30 cellular contexts compared by ENCODE assay signal in the genomic region with DNA sequence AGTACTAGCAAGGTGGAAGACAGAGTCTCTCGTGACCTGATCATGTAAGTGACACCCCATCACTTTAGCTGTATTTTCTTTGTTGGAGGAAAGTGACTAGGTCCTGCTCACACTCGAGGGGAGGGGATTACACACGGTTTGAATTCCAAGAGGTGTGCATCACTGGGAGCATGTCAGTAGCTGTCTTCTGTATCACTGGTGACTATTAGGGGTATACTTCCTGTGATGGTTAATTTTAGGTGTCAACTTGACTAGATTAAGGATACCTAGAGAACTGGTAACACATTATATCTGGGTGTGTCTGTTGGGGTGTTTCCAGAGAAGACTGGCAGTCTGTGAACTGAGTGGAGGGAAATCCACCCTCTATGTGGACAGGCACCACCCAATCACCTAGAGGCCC. TPM values are rescaled to one million over a fixed set of nuclear protein-coding genes. Genes with fewer than 3 reads are reported as not detected.
"Had no signal": no experiment of that assay in that cellular context is flagged by ENCODE, and none has a peak within 500 bp of the region (broad histone marks: within the 10 kb centered on the region; RNA-seq: fewer than 3 reads in every experiment).

No MANE protein-coding gene starts in this region.

- H3K4me3 ChIP-seq: cardiac muscle cell, colonic mucosa, esophagus muscularis mucosa, gastroesophageal sphincter, heart right ventricle had no signal

- H3K27ac Mint-ChIP-seq: activated B cell treated with CpG ODN at 0.5 μM for 24 hours; activated CD8-positive, alpha-beta T cell treated with anti-CD3 and anti-CD28 coated beads for 36 hours; activated naive CD8-positive, alpha-beta T cell; activated T-helper 17 cell treated with anti-CD3 and anti-CD28 coated beads, Interleukin-2, amount 50 U/mL, for 72 hours had no signal

- H3K9me3 ChIP-seq: colonic mucosa, esophagus muscularis mucosa, gastroesophageal sphincter, heart right ventricle had no signal

- H3K27ac ChIP-seq: brain microvascular endothelial cell, cardiac muscle cell, colonic mucosa, esophagus muscularis mucosa, gastroesophageal sphincter, heart right ventricle, VCaP had no signal

- H3K9me3 Mint-ChIP-seq: activated B cell treated with CpG ODN at 0.5 μM for 24 hours; activated CD8-positive, alpha-beta T cell treated with anti-CD3 and anti-CD28 coated beads for 36 hours; activated T-cell treated with anti-CD3 and anti-CD28 coated beads, Interleukin-2, amount 50 U/mL, for 4 hours; activated T-helper 17 cell treated with anti-CD3 and anti-CD28 coated beads, Interleukin-2, amount 50 U/mL, for 72 hours had no signal

- FAIRE-seq: endometrium had no signal

- H3K27me3 ChIP-seq: brain microvascular endothelial cell had no signal

- ATAC-seq: activated CD4-positive, CD25-positive, alpha-beta regulatory T cell treated with anti-CD3 and anti-CD28 coated beads, Interleukin-2, amount 50 U/mL, for 24 hours; activated CD8-positive, alpha-beta T cell treated with anti-CD3 and anti-CD28 coated beads for 36 hours; activated T-cell treated with anti-CD3 and anti-CD28 coated beads, Interleukin-2, amount 50 U/mL, for 4 hours; activated T-helper 17 cell treated with anti-CD3 and anti-CD28 coated beads, Interleukin-2, amount 50 U/mL, for 72 hours; gastroesophageal sphincter; heart right ventricle had no signal

- H3K4me1 Mint-ChIP-seq: activated B cell treated with CpG ODN at 0.5 μM for 24 hours; activated T-helper 17 cell treated with anti-CD3 and anti-CD28 coated beads, Interleukin-2, amount 50 U/mL, for 72 hours had no signal

- DNase-seq: activated B cell treated with CpG ODN at 0.5 μM for 24 hours; activated CD4-positive, alpha-beta T cell treated with anti-CD3 and anti-CD28 coated beads for 48 hours; activated CD4-positive, alpha-beta T cell treated with anti-CD3 and anti-CD28 coated beads, Interleukin-2, amount 50 U/mL, for 1 hour; activated CD4-positive, alpha-beta T cell treated with anti-CD3 and anti-CD28 coated beads, Interleukin-2, amount 50 U/mL, for 48 hours; activated CD8-positive, alpha-beta memory T cell treated with anti-CD3 and anti-CD28 coated beads for 24 hours; activated CD8-positive, alpha-beta T cell treated with anti-CD3 and anti-CD28 coated beads for 36 hours; activated effector memory CD4-positive, alpha-beta T cell treated with Interleukin-2 at 50 U/mL for 16 hours; activated gamma-delta T cell treated with Interleukin-2 at 50 U/mL for 16 hours; activated naive CD4-positive, alpha-beta T cell treated with anti-CD3 and anti-CD28 coated beads, Interleukin-2, amount 50 U/mL, for 16 hours; activated naive CD4-positive, alpha-beta T cell treated with Interleukin-2 at 50 U/mL for 16 hours; activated T-cell treated with anti-CD3 and anti-CD28 coated beads, Interleukin-2, amount 50 U/mL, for 4 hours; amniotic stem cell; anterior cingulate cortex; brain microvascular endothelial cell; central memory CD4-positive, alpha-beta T cell; cerebellar nuclear complex; colonic mucosa; effector CD8-positive, alpha-beta T cell; erythroblast; foreskin melanocyte; heart right ventricle; T-helper 2 cell had no signal

- H3K36me3 ChIP-seq: brain microvascular endothelial cell, cardiac muscle cell, colonic mucosa, esophagus muscularis mucosa, gastroesophageal sphincter, heart right ventricle had no signal

- H3K4me3 Mint-ChIP-seq: activated B cell treated with CpG ODN at 0.5 μM for 24 hours; activated CD8-positive, alpha-beta T cell treated with anti-CD3 and anti-CD28 coated beads for 36 hours; activated naive CD8-positive, alpha-beta T cell; activated T-cell treated with anti-CD3 and anti-CD28 coated beads, Interleukin-2, amount 50 U/mL, for 4 hours; activated T-helper 17 cell treated with anti-CD3 and anti-CD28 coated beads, Interleukin-2, amount 50 U/mL, for 72 hours had no signal

- H3K4me1 ChIP-seq: colonic mucosa, gastroesophageal sphincter, heart right ventricle had no signal

RNA-seq across cellular contexts. Expression of gene FOXD1, which starts 22.5 kb away (rescaled TPM):
- total RNA-seq: cardiac muscle cell had no signal
